8 cellular contexts compared by ENCODE assay signal in the genomic region with DNA sequence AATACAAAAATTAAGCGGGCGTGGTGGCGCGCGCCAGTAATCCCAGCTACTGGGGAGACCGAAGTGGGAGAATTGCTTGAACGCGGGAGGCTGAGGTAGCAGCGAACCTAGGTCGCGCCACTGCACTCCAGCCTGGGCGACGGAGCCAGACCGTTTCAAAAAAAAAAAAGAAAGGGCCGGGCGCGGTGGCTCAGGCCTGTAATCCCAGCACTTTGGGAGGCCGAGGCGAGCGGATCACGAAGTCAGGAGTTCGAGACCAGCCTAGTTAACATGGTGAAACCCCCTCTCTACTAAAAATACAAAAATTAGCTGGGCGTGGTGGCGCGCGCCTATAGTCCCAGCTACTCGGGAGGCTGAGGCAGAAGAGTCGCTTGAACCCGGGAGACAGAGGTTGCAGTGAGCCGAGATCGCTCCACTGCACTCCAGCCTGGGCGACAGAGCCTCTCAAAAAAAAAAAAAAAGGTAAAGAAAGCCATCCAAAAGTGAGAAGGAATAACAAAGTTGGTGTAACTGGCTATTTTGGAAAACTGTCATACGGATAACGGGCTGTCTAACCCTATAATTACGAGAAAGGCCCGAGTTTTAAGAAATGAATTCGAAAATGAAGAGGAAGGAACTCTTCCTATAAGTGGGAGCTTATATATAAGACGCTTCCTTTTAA. TPM values are rescaled to one million over a fixed set of nuclear protein-coding genes. Genes with fewer than 3 reads are reported as not detected.
DNase-seq lines count a peak whose midpoint lies in the region; ATAC-seq and TF ChIP-seq lines count a peak whose summit lies in the region.
"Not testable (repeated sequence)": the region's sequence is repeated elsewhere in the genome, so short reads cannot be mapped to it uniquely, and the experiment has no call there.

No MANE protein-coding gene starts in this region.

- H3K9me2 ChIP-seq in OCI-LY1 (ENCODE audit: low read depth, low read length): not testable (repeated sequence)

- not testable (repeated sequence) for ATAC-seq in foreskin keratinocyte; aorta (ENCODE audit: low FRiP score)

- not testable (repeated sequence) for H3K9me3 ChIP-seq in OCI-LY1 (ENCODE audit: low read length); mononuclear cell (ENCODE audit: low read depth, low read length); aorta (ENCODE audit: control insufficient read depth, low read length)

- peaks cover 51% of the 10 kb centered on the region for H3K4me1 ChIP-seq in OCI-LY1 (ENCODE audit: insufficient read depth, low read length, severe bottlenecking)
- not testable (repeated sequence) for H3K4me1 ChIP-seq in foreskin keratinocyte; aorta (ENCODE audit: control insufficient read depth in 1 of 2, insufficient read depth in 2 of 2, low read length in 2 of 2)
- peaks cover 37% of the 10 kb centered on the region for H3K4me1 ChIP-seq in mononuclear cell (ENCODE audit: insufficient read depth, low read length)

- not testable (repeated sequence) for H3K9me3 Mint-ChIP-seq in activated T-cell treated with anti-CD3 and anti-CD28 coated beads, Interleukin-2, amount 50 U/mL, for 24 hours

- H2AFZ ChIP-seq in OCI-LY1 (ENCODE audit: low read length): peak overlapping the region; percentile 58; the same call in 1 of the 2 replicates

- TF ChIP-seq CTCF in GM06990 (IDR thresholded peaks at IDR 0.05; ENCODE audit: insufficient read depth, low read length, poor library complexity, severe bottlenecking); OCI-LY1 (IDR thresholded peaks at IDR 0.05; ENCODE audit: low read length); cardiac fibroblast (IDR thresholded peaks at IDR 0.05; ENCODE audit: low read depth, low read length); foreskin keratinocyte (conservative IDR thresholded peaks at IDR 0.05): not testable (repeated sequence)

- H3K36me3 Mint-ChIP-seq in activated T-cell treated with anti-CD3 and anti-CD28 coated beads, Interleukin-2, amount 50 U/mL, for 24 hours (ENCODE audit: low read depth): peaks cover 36% of the 10 kb centered on the region

- peaks cover 61% of the 10 kb centered on the region for H3K79me2 ChIP-seq in OCI-LY1 (ENCODE audit: insufficient read depth, low read length)

- H3K27me3 Mint-ChIP-seq in activated T-cell treated with anti-CD3 and anti-CD28 coated beads, Interleukin-2, amount 50 U/mL, for 24 hours: not testable (repeated sequence)

- not testable (repeated sequence) for H3F3A ChIP-seq in OCI-LY1 (ENCODE audit: insufficient read depth, low read length)

- intact Hi-C loops in aorta (cut with DNase I): loop anchor here (5.0 to 10.0 kb wide), 3 partner anchors 71 to 138 kb away; partner anchors contain the start of gene CENPV (in 2 of the 2)

- peaks cover 41% of the 10 kb centered on the region for H3K4me1 Mint-ChIP-seq in activated T-cell treated with anti-CD3 and anti-CD28 coated beads, Interleukin-2, amount 50 U/mL, for 24 hours (ENCODE audit: low read depth)

- not testable (repeated sequence) for H3K36me3 ChIP-seq in GM06990 (ENCODE audit: control insufficient read depth, insufficient read depth, low read length); aorta (ENCODE audit: control insufficient read depth in 1 of 2, insufficient read depth in 2 of 2, low read length in 1 of 2)
- peaks cover 10% of the 10 kb centered on the region; the same call in 1 of the 2 replicates for H3K36me3 ChIP-seq in OCI-LY1 (ENCODE audit: insufficient read depth, low read length)

- peak overlapping the region; percentile 88 for H3K27ac ChIP-seq in OCI-LY1 (ENCODE audit: low read depth, low read length, poor library complexity, severe bottlenecking)
- H3K27ac ChIP-seq in foreskin keratinocyte: peak overlapping the region; percentile 62
- peak overlapping the region; percentile 40 to 82 for H3K27ac ChIP-seq in aorta (ENCODE audit: low read depth in 1 of 2, low read length in 2 of 2)

- peak overlapping the region; percentile 96 for H3K27ac Mint-ChIP-seq in activated T-cell treated with anti-CD3 and anti-CD28 coated beads, Interleukin-2, amount 50 U/mL, for 24 hours

- 68 to 73% methylated on average over 37 to 38 of the region's 38 CpGs for WGBS in aorta, 2 donors

- H3K4me3 ChIP-seq in GM06990 (replicated peaks; ENCODE audit: low read depth, low read length): peak overlapping the region; percentile 90
- peak overlapping the region; percentile 84 for H3K4me3 ChIP-seq in OCI-LY1 (ENCODE audit: low read depth, low read length, poor library complexity, severe bottlenecking)
- H3K4me3 ChIP-seq in cardiac fibroblast (replicated peaks in 1 of 2; ENCODE audit: low read depth in 2 of 2, low read length in 2 of 2): peak overlapping the region; percentile 66 to 88
- peak overlapping the region; percentile 96 for H3K4me3 ChIP-seq in mononuclear cell (ENCODE audit: low read length)
- H3K4me3 ChIP-seq in skeletal muscle cell (ENCODE audit: low read depth, low read length): peak overlapping the region; percentile 100
- H3K4me3 ChIP-seq in aorta (ENCODE audit: low read length in 2 of 2): peak overlapping the region; percentile 77 to 95

- H3K4me2 ChIP-seq in OCI-LY1 (ENCODE audit: low read length): peak overlapping the region; percentile 97

- H3K9ac ChIP-seq in OCI-LY1 (ENCODE audit: low read length): peak overlapping the region; percentile 81

- not testable (repeated sequence) for H3K27me3 ChIP-seq in GM06990 (replicated peaks; ENCODE audit: control insufficient read depth, insufficient read depth, low read length); OCI-LY1 (ENCODE audit: insufficient read depth, low read length); foreskin keratinocyte; mononuclear cell (ENCODE audit: insufficient read depth, low read length); aorta (ENCODE audit: control insufficient read depth in 1 of 2, insufficient read depth in 2 of 2, low read length in 1 of 2)

- H4K20me1 ChIP-seq in OCI-LY1 (ENCODE audit: insufficient read depth, low read length): not testable (repeated sequence)

- not testable (repeated sequence) for DNase-seq in GM06990 (ENCODE audit: extremely low read depth, insufficient read length); activated T-cell treated with anti-CD3 and anti-CD28 coated beads, Interleukin-2, amount 50 U/mL, for 24 hours; cardiac fibroblast (ENCODE audit: low read depth in 2 of 2); foreskin keratinocyte; skeletal muscle cell (ENCODE audit: low read depth); aorta

- H3K4me3 Mint-ChIP-seq in activated T-cell treated with anti-CD3 and anti-CD28 coated beads, Interleukin-2, amount 50 U/mL, for 24 hours: peak overlapping the region; percentile 98

RNA-seq across cellular contexts. Expression of gene PIGL, which starts 0.5 kb away (rescaled TPM):
- total RNA-seq in foreskin keratinocyte: 13.7 and 16.2 TPM in 2 replicates
- polyA plus RNA-seq in foreskin keratinocyte: 10.5 and 12.6 TPM in 2 replicates
- total RNA-seq in mononuclear cell: 30.0 TPM
- total RNA-seq in aorta: 10 to 100 TPM; 53.3 to 53.4 TPM
- 10 to 100 TPM in 1 of 2 donors, not detected in 1; 36.1 TPM for polyA plus RNA-seq in aorta

RNA-seq across cellular contexts. Expression of gene NCOR1, which starts 1.1 kb away (rescaled TPM):
- total RNA-seq in foreskin keratinocyte: 93.0 and 94.7 TPM in 2 replicates
- 45.7 and 52.5 TPM in 2 replicates for polyA plus RNA-seq in foreskin keratinocyte
- total RNA-seq in mononuclear cell: 162 TPM
- 100 to 1,000 TPM; 134 to 144 TPM for total RNA-seq in aorta
- polyA plus RNA-seq in aorta: 100 to 1,000 TPM; 147 to 323 TPM
